In genomic region chr2:74307720-74308119, GRCh38 we compare ENCODE assay signal across 28 cellular contexts. TPM values are rescaled to one million over a fixed set of nuclear protein-coding genes. Genes with fewer than 3 reads are reported as not detected.
"Had no signal": no experiment of that assay in that cellular context is flagged by ENCODE, and none has a peak within 500 bp of the region (broad histone marks: within the 10 kb centered on the region; RNA-seq: fewer than 3 reads in every experiment).

No MANE protein-coding gene starts in this region.

- H3K36me3 ChIP-seq: colonic mucosa, esophagus squamous epithelium, gastrocnemius medialis had no signal

- H3K27me3 Mint-ChIP-seq: dendritic cell treated with granulocyte-macrophage colony-stimulating factor and Interleukin-4, amounts not matched to agents 40 ng/mL and 50 ng/mL, for 4 days; effector memory CD8-positive, alpha-beta T cell had no signal

- H3K27ac ChIP-seq: colonic mucosa, coronary artery, dorsolateral prefrontal cortex, epithelial cell of prostate, esophagus muscularis mucosa, esophagus squamous epithelium, foreskin keratinocyte, gastrocnemius medialis, gastroesophageal sphincter, heart left ventricle, heart right ventricle had no signal

- H3K9me3 Mint-ChIP-seq: dendritic cell treated with granulocyte-macrophage colony-stimulating factor and Interleukin-4, amounts not matched to agents 40 ng/mL and 50 ng/mL, for 4 days; effector memory CD8-positive, alpha-beta T cell; endodermal cell had no signal

- H3K9me3 ChIP-seq: colonic mucosa, esophagus muscularis mucosa, esophagus squamous epithelium, gastrocnemius medialis, gastroesophageal sphincter, heart left ventricle, heart right ventricle had no signal

- H3K27me3 ChIP-seq: colonic mucosa, dorsolateral prefrontal cortex, esophagus muscularis mucosa, esophagus squamous epithelium, gastrocnemius medialis, gastroesophageal sphincter, heart left ventricle, heart right ventricle had no signal

- H3K4me1 ChIP-seq: colonic mucosa, esophagus muscularis mucosa, esophagus squamous epithelium, foreskin keratinocyte, gastrocnemius medialis, gastroesophageal sphincter had no signal

- H3K4me3 Mint-ChIP-seq: dendritic cell treated with granulocyte-macrophage colony-stimulating factor and Interleukin-4, amounts not matched to agents 40 ng/mL and 50 ng/mL, for 4 days; effector memory CD8-positive, alpha-beta T cell; endodermal cell had no signal

- FAIRE-seq: colon, endometrium, endothelial cell of umbilical vein, frontal cortex had no signal

- H3K27ac Mint-ChIP-seq: dendritic cell treated with granulocyte-macrophage colony-stimulating factor and Interleukin-4, amounts not matched to agents 40 ng/mL and 50 ng/mL, for 4 days; effector memory CD8-positive, alpha-beta T cell; endodermal cell had no signal

- DNase-seq: colonic mucosa; cortex of kidney; dermis blood vessel endothelial cell; dorsolateral prefrontal cortex; effector CD4-positive, alpha-beta T cell; effector CD8-positive, alpha-beta T cell; effector memory CD4-positive, alpha-beta T cell; effector memory CD8-positive, alpha-beta T cell; endodermal cell; esophagus squamous epithelium; foreskin fibroblast; foreskin keratinocyte; foreskin melanocyte; gastrocnemius medialis; glutamatergic neuron; head of caudate nucleus; heart left ventricle; heart right ventricle had no signal

- H3K4me3 ChIP-seq: colonic mucosa, coronary artery, dorsolateral prefrontal cortex, esophagus muscularis mucosa, esophagus squamous epithelium, gastrocnemius medialis, gastroesophageal sphincter, heart left ventricle, heart right ventricle had no signal

- H3K4me1 Mint-ChIP-seq: endodermal cell had no signal

- ATAC-seq: effector memory CD8-positive, alpha-beta T cell; esophagus mucosa; foreskin keratinocyte; gastrocnemius medialis; gastroesophageal sphincter; heart left ventricle; heart right ventricle had no signal

RNA-seq across cellular contexts. Expression of gene SLC4A5, which starts 35.5 kb away (rescaled TPM):
- total RNA-seq: dermis blood vessel endothelial cell had no signal
